Comparison of ENCODE assay signal across 22 cellular contexts in genomic region chr2:235366390-235366789, GRCh38.
"Had no signal": no experiment of that assay in that cellular context is flagged by ENCODE, and none has a peak within 500 bp of the region (broad histone marks: within the 10 kb centered on the region; RNA-seq: fewer than 3 reads in every experiment).

No MANE protein-coding gene starts in this region.

- H3K27me3 ChIP-seq: hepatocyte, left lung, ovary, transverse colon, vagina had no signal

- H3K4me3 ChIP-seq: gastroesophageal sphincter, heart left ventricle, hepatocyte, left lung, ovary, psoas muscle, skin epidermis, spleen, transverse colon, vagina had no signal

- H3K4me1 ChIP-seq: gastroesophageal sphincter, heart left ventricle, left lung, psoas muscle, transverse colon, vagina had no signal

- H3K36me3 ChIP-seq: gastroesophageal sphincter, heart left ventricle, left lung, ovary, spleen, transverse colon, vagina had no signal

- H3K9me3 ChIP-seq: gastroesophageal sphincter, heart left ventricle, left lung, ovary, psoas muscle, spleen, transverse colon, vagina had no signal

- H3K79me2 ChIP-seq: hepatocyte had no signal

- H2AFZ ChIP-seq: hepatocyte had no signal

- ATAC-seq: effector memory CD8-positive, alpha-beta T cell; gastroesophageal sphincter; left cardiac atrium; left lung; naive thymus-derived CD4-positive, alpha-beta T cell; psoas muscle; right cardiac atrium; stimulated activated naive B cell treated with anti-CD40 and anti-IgM and Interleukin-4, amounts not matched to agents 10 μg/mL and 1 μg/mL and 100 μg/mL, for 72 hours had no signal

- H3K27ac ChIP-seq: gastroesophageal sphincter, heart left ventricle, hepatocyte, left lung, ovary, psoas muscle, skin epidermis, spleen, transverse colon, vagina had no signal

- DNase-seq: cortex of kidney; effector memory CD8-positive, alpha-beta T cell; foreskin fibroblast; heart left ventricle; left cardiac atrium; left lung; mesenchymal stem cell; midbrain; naive thymus-derived CD4-positive, alpha-beta T cell; occipital lobe; ovary; posterior cingulate gyrus; psoas muscle; right cardiac atrium; stimulated activated CD4-positive, alpha-beta T cell treated with anti-CD3 and anti-CD28 coated beads, Interleukin-4, amount 100 ng/mL, for 4 hours; stimulated activated naive B cell treated with anti-CD40 and anti-IgM and Interleukin-4, amounts not matched to agents 10 μg/mL and 1 μg/mL and 100 μg/mL, for 72 hours; transverse colon had no signal

- H3K4me2 ChIP-seq: hepatocyte had no signal
